In the genomic region with DNA sequence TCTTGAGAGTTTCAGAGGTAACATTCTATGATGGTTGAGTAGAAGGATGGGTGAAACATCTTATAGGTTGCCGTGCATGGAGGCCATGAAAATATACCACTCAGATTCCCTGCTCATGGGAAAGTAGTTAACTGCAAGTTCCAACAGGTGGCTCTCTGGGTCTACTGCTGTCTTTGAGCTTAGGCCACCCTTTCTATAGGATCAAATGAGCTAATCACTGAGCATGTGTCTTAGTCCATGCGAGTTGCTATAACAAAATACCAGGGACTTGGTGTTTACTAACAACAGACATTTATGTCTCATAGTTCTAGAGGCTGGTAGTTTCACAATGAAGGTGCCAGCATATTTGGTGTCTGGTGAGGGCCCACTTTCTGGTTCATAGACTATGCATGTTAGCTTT, we compare ENCODE assay signal across 13 cellular contexts.
DNase-seq lines count a peak whose midpoint lies in the region; ATAC-seq, FAIRE-seq and TF ChIP-seq lines count a peak whose summit lies in the region.
"Had no signal": no experiment of that assay in that cellular context is flagged by ENCODE, and none has a peak within 500 bp of the region (broad histone marks: within the 10 kb centered on the region; RNA-seq: fewer than 3 reads in every experiment).

No MANE protein-coding gene starts in this region.

- in situ Hi-C loops in Panc1 (cut with HindIII; ENCODE audit: low pct_unique_long_range_greater_than_20kb, low sequenced_read_pairs) (no loop called here), HepG2 (cut with HindIII; ENCODE audit: extremely low pct_ligation_motif_present, low pct_unique_long_range_greater_than_20kb) (no loop called here)

- H3K4me2 ChIP-seq in HepG2 (ENCODE audit: low read depth, low read length): no peak overlapping the region

- H3K27ac ChIP-seq in Panc1 (ENCODE audit: low read length): no peak overlapping the region
- no peak overlapping the region for H3K27ac ChIP-seq in HepG2 (ENCODE audit: extremely low read length, insufficient read depth, low read length)
- H3K27ac ChIP-seq: colonic mucosa had no signal

- no peaks in the 10 kb centered on the region for H3K9me3 ChIP-seq in Panc1 (ENCODE audit: control insufficient read depth, insufficient read depth, low read depth, low read length)
- peaks cover 53% of the 10 kb centered on the region for H3K9me3 ChIP-seq in HepG2 (ENCODE audit: low read length)
- H3K9me3 ChIP-seq: colonic mucosa had no signal

- no peak overlapping the region for H3K4me3 Mint-ChIP-seq in activated CD8-positive, alpha-beta T cell treated with anti-CD3 and anti-CD28 coated beads for 36 hours
- H3K4me3 Mint-ChIP-seq: activated T-cell treated with anti-CD3 and anti-CD28 coated beads, Interleukin-2, amount 50 U/mL, for 24 hours; T-cell had no signal

- H3K9me3 Mint-ChIP-seq in activated CD8-positive, alpha-beta T cell treated with anti-CD3 and anti-CD28 coated beads for 36 hours: no peaks in the 10 kb centered on the region
- H3K9me3 Mint-ChIP-seq: activated T-cell treated with anti-CD3 and anti-CD28 coated beads, Interleukin-2, amount 50 U/mL, for 24 hours had no signal

- H3K4me1 ChIP-seq in Panc1 (ENCODE audit: control insufficient read depth, insufficient read depth, low read length) (no peaks in the 10 kb centered on the region), HepG2 (ENCODE audit: insufficient read depth, low read length) (no peaks in the 10 kb centered on the region)
- H3K4me1 ChIP-seq: colonic mucosa had no signal

- no peaks in the 10 kb centered on the region for H3K36me3 Mint-ChIP-seq in activated CD8-positive, alpha-beta T cell treated with anti-CD3 and anti-CD28 coated beads for 36 hours (ENCODE audit: low read depth)
- H3K36me3 Mint-ChIP-seq: T-cell had no signal

- POLR2A ChIA-PET in HEK293T (lab: Yijun Ruan, JAX): no interaction called here
- POLR2A ChIA-PET in Panc1 (lab: Charles Lee): interaction anchor here (0.5 kb wide), 1 partner anchor 82 kb away, joined by 10 read pairs; no protein-coding TSS in a partner anchor
- POLR2A ChIA-PET in HepG2 (lab: Yijun Ruan, JAX): no interaction called here
- POLR2A ChIA-PET in activated CD8-positive, alpha-beta T cell treated with anti-CD3 and anti-CD28 coated beads for 36 hours (lab: Charles Lee): no interaction called here

- no peak overlapping the region for H3K4me3 ChIP-seq in Panc1 (ENCODE audit: low read depth in 2 of 2, low read length in 2 of 2)
- H3K4me3 ChIP-seq in HepG2 (replicated peaks in 1 of 3; ENCODE audit: insufficient read depth in 1 of 3, low read depth in 2 of 3, low read length in 3 of 3): no peak overlapping the region
- H3K4me3 ChIP-seq: colonic mucosa had no signal

- no peaks in the 10 kb centered on the region for H4K20me1 ChIP-seq in HepG2 (ENCODE audit: insufficient read depth, low read length)

- DNase-seq in A172 (ENCODE audit: low spot score) (peak; percentile 23), HEK293T (ENCODE audit: extremely low spot score) (peak; percentile 12), Panc1 (ENCODE audit: low read depth, low spot score) (no peak), fibroblast of peridontal ligament (ENCODE audit: extremely low read depth) (peak; percentile 0), HepG2 (ENCODE audit: low spot score) (no peak), OCI-M2 (lab: John Stamatoyannopoulos, UW; ENCODE audit: unreplicated experiment) (no peak), left colon (no peak)
- no peak for DNase-seq in activated CD8-positive, alpha-beta T cell treated with anti-CD3 and anti-CD28 coated beads for 36 hours
- DNase-seq: activated T-cell treated with anti-CD3 and anti-CD28 coated beads, Interleukin-2, amount 50 U/mL, for 24 hours; colonic mucosa; NCI-H2029; T-cell had no signal

- no peak overlapping the region for H3K27ac Mint-ChIP-seq in activated CD8-positive, alpha-beta T cell treated with anti-CD3 and anti-CD28 coated beads for 36 hours
- H3K27ac Mint-ChIP-seq: activated T-cell treated with anti-CD3 and anti-CD28 coated beads, Interleukin-2, amount 50 U/mL, for 24 hours; T-cell had no signal

- TF ChIP-seq CTCF in Panc1 (IDR thresholded peaks at IDR 0.05): peak; percentile 34; the same call in 1 of the 2 replicates
- TF ChIP-seq CTCF in HepG2 (CRISPR knock-in tag; IDR thresholded peaks at IDR 0.05): no peak
- TF ChIP-seq CTCF in activated CD8-positive, alpha-beta T cell treated with anti-CD3 and anti-CD28 coated beads for 36 hours (IDR thresholded peaks at IDR 0.05): no peak

- FAIRE-seq in HepG2 (lab: Jason Lieb, UNC): no peak
- FAIRE-seq: GM12892 had no signal

- no peaks in the 10 kb centered on the region for H3K36me3 ChIP-seq in Panc1 (ENCODE audit: control insufficient read depth, insufficient read depth, low read length)
- H3K36me3 ChIP-seq in HepG2 (replicated peaks in 1 of 2; ENCODE audit: control insufficient read depth in 1 of 2, insufficient read depth in 2 of 2, low read length in 2 of 2): no peaks in the 10 kb centered on the region
- H3K36me3 ChIP-seq: colonic mucosa had no signal

- no peaks in the 10 kb centered on the region for H3K4me1 Mint-ChIP-seq in activated CD8-positive, alpha-beta T cell treated with anti-CD3 and anti-CD28 coated beads for 36 hours (ENCODE audit: low read depth)
- H3K4me1 Mint-ChIP-seq: T-cell had no signal

- no peaks in the 10 kb centered on the region for H3K27me3 ChIP-seq in Panc1 (ENCODE audit: control insufficient read depth, insufficient read depth, low read length)
- H3K27me3 ChIP-seq in HepG2 (ENCODE audit: control insufficient read depth in 1 of 2, insufficient read depth in 2 of 2, low read length in 2 of 2): no peaks in the 10 kb centered on the region
- H3K27me3 ChIP-seq: colonic mucosa had no signal

- CTCF ChIA-PET in HEK293T (lab: Yijun Ruan, JAX): interaction anchor here (0.6 to 1.2 kb wide), 2 partner anchors 18 to 34 kb away, joined by 4 to 6 read pairs; no protein-coding TSS in a partner anchor
- CTCF ChIA-PET in Panc1 (lab: Charles Lee): interaction anchor here (0.5 to 0.7 kb wide), 2 partner anchors 537 to 1460 kb away, joined by 3 to 7 read pairs; no protein-coding TSS in a partner anchor
- CTCF ChIA-PET in HepG2 (lab: Yijun Ruan, JAX; ENCODE audit: low intra/inter-chr PET ratio, low total read pairs): no interaction called here
- CTCF ChIA-PET in activated CD8-positive, alpha-beta T cell treated with anti-CD3 and anti-CD28 coated beads for 36 hours (lab: Charles Lee): interaction anchor here (0.8 kb wide), 1 partner anchor 178 kb away, joined by 3 read pairs; no protein-coding TSS in a partner anchor

- BruUV-seq in Panc1 (replicated peaks; lab: Mats Ljungman, UMichigan): no TSS peak
- no TSS peak for BruUV-seq in HepG2 (replicated peaks; lab: Mats Ljungman, UMichigan)

- whole genome bisulfite sequencing in HepG2 (ENCODE audit: low lambda C conversion rate): 9% methylated on average over 1 of the region's 2 CpGs

- H3K9ac ChIP-seq in HepG2 (ENCODE audit: insufficient read depth, low read depth, low read length): no peak overlapping the region

- no peaks in the 10 kb centered on the region for H3K27me3 Mint-ChIP-seq in activated CD8-positive, alpha-beta T cell treated with anti-CD3 and anti-CD28 coated beads for 36 hours
- H3K27me3 Mint-ChIP-seq: activated T-cell treated with anti-CD3 and anti-CD28 coated beads, Interleukin-2, amount 50 U/mL, for 24 hours had no signal

- TF ChIP-seq EP300 in HepG2 (IDR thresholded peaks at IDR 0.05; ENCODE audit: low read depth in 2 of 2, low read length in 2 of 2) (no peak), HepG2 (CRISPR knock-in tag; IDR thresholded peaks at IDR 0.05; ENCODE audit: borderline replicate concordance) (no peak)

- TF ChIP-seq POLR2A in HepG2 (IDR thresholded peaks at IDR 0.05; ENCODE audit: insufficient read depth in 1 of 2, low read depth in 2 of 2, low read length in 2 of 2): no peak

- intact Hi-C loops in Panc1 (cut with micrococcal nuclease; ENCODE audit: unreplicated experiment): no loop called here
- intact Hi-C loops in HepG2 (cut with micrococcal nuclease; ENCODE audit: unreplicated experiment): no loop called here
- intact Hi-C loops in activated CD8-positive, alpha-beta T cell treated with anti-CD3 and anti-CD28 coated beads for 36 hours (cut with micrococcal nuclease): no loop called here
- intact Hi-C loops in left colon (cut with DNase I, micrococcal nuclease): no loop called here

- ATAC-seq in Panc1: no peak
- ATAC-seq in HepG2: no peak
- no peak for ATAC-seq in activated CD8-positive, alpha-beta T cell treated with anti-CD3 and anti-CD28 coated beads for 36 hours
- no peak for ATAC-seq in left colon
- ATAC-seq: T-cell had no signal

- no peak for TF ChIP-seq RAD21 in HepG2 (CRISPR knock-in tag; IDR thresholded peaks at IDR 0.05)

- H2AFZ ChIP-seq in HepG2 (ENCODE audit: low read length): no peak overlapping the region

- H3K79me2 ChIP-seq in HepG2 (ENCODE audit: insufficient read depth, low read length): no peaks in the 10 kb centered on the region

TF ChIP-seq in HEK293T, 16 proteins besides CTCF, POLR2A, EP300 and RAD21:
- no peak for TF ChIP-seq L3MBTL2 (conservative IDR thresholded peaks at IDR 0.05)
- TF ChIP-seq FOXM1 (IDR thresholded peaks at IDR 0.05; ENCODE audit: borderline replicate concordance): no peak
- TF ChIP-seq CTBP1 (IDR thresholded peaks at IDR 0.05; ENCODE audit: borderline replicate concordance): no peak
- TF ChIP-seq BHLHE40 (IDR thresholded peaks at IDR 0.05; ENCODE audit: borderline replicate concordance): no peak
- no peak for TF ChIP-seq ARNT (IDR thresholded peaks at IDR 0.05)
- TF ChIP-seq ELF4 (IDR thresholded peaks at IDR 0.05): no peak
- TF ChIP-seq TARDBP (IDR thresholded peaks at IDR 0.05): no peak
- no peak for TF ChIP-seq FOXA1 (IDR thresholded peaks at IDR 0.05)
- no peak for TF ChIP-seq ZNF384 (IDR thresholded peaks at IDR 0.05)
- no peak for TF ChIP-seq SUZ12 (IDR thresholded peaks at IDR 0.05)
- no peak for TF ChIP-seq HDGF (IDR thresholded peaks at IDR 0.05; ENCODE audit: borderline replicate concordance)

TF ChIP-seq in HepG2, 621 proteins besides CTCF, POLR2A, EP300 and RAD21:
- TF ChIP-seq ZSCAN12 (CRISPR knock-in tag; IDR thresholded peaks at IDR 0.05): no peak

Comparison
In these comparisons a context has a peak if more than half of its experiments do, and no peak if none do; other contexts are left out.
1. DNase-seq: peak in A172 (single experiment), HEK293T (single experiment) and fibroblast of peridontal ligament (single experiment); none in Panc1 (single experiment), HepG2 (single experiment), OCI-M2 (single experiment), activated CD8-positive, alpha-beta T cell treated with anti-CD3 and anti-CD28 coated beads for 36 hours (single experiment) and left colon (0 of 2).